ENCODE assay signal across 21 cellular contexts in the genomic region with DNA sequence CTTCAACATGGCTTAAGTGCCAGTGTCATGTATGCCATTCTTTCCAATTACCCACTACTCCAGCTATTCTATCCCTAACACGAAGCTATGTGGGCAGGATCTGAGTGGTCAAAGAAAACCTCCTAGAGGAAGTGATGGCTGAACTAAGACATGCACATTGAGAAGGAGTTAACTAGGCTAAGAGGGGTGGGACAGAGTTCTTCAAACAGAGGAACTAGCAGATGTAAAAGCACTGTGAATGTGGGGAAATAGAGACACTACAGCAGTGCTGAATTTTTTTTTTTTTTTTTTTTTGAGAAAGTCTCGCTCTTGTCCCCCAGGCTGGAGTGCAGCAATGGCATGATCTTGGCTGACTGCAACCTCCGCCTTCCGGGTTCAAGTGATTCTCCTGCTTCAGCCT. TPM values are rescaled to one million over a fixed set of nuclear protein-coding genes. Genes with fewer than 3 reads are reported as not detected.
"Had no signal": no experiment of that assay in that cellular context is flagged by ENCODE, and none has a peak within 500 bp of the region (broad histone marks: within the 10 kb centered on the region; RNA-seq: fewer than 3 reads in every experiment).

No MANE protein-coding gene starts in this region.

- H3K27ac ChIP-seq: esophagus muscularis mucosa had no signal

- H3K27me3 Mint-ChIP-seq: stimulated activated naive CD8-positive, alpha-beta T cell treated with anti-CD3 and anti-CD28 coated beads, Interleukin-15, amount 100 ng/mL, for 72 hours; type B pancreatic cell had no signal

- H3K27ac Mint-ChIP-seq: activated CD4-positive, alpha-beta T cell treated with anti-CD3 and anti-CD28 coated beads, Interleukin-2, amount 10 ng/mL, durations not matched to agents 24 days and 14 days; activated naive CD8-positive, alpha-beta T cell treated with anti-CD3 and anti-CD28 coated beads, Interleukin-2, amount 10 ng/mL, durations not matched to agents 7 days and 5 days; brain; stimulated activated naive CD8-positive, alpha-beta T cell treated with anti-CD3 and anti-CD28 coated beads, Interleukin-15, amount 100 ng/mL, for 72 hours; type B pancreatic cell had no signal

- H3K36me3 Mint-ChIP-seq: activated naive CD8-positive, alpha-beta T cell treated with anti-CD3 and anti-CD28 coated beads, Interleukin-2, amount 10 ng/mL, durations not matched to agents 7 days and 5 days; brain; type B pancreatic cell had no signal

- H3K9me3 Mint-ChIP-seq: activated CD4-positive, alpha-beta T cell treated with anti-CD3 and anti-CD28 coated beads, Interleukin-2, amount 10 ng/mL, durations not matched to agents 24 days and 14 days; activated naive CD8-positive, alpha-beta T cell treated with anti-CD3 and anti-CD28 coated beads, Interleukin-2, amount 10 ng/mL, durations not matched to agents 7 days and 5 days; brain; central memory CD8-positive, alpha-beta T cell; neural crest cell; stimulated activated naive CD8-positive, alpha-beta T cell treated with anti-CD3 and anti-CD28 coated beads, Interleukin-15, amount 100 ng/mL, for 72 hours; type B pancreatic cell had no signal

- H3K4me3 Mint-ChIP-seq: activated CD4-positive, alpha-beta T cell treated with anti-CD3 and anti-CD28 coated beads, Interleukin-2, amount 10 ng/mL, durations not matched to agents 24 days and 14 days; activated naive CD8-positive, alpha-beta T cell treated with anti-CD3 and anti-CD28 coated beads, Interleukin-2, amount 10 ng/mL, durations not matched to agents 7 days and 5 days; brain; central memory CD8-positive, alpha-beta T cell; neural crest cell; stimulated activated naive CD8-positive, alpha-beta T cell treated with anti-CD3 and anti-CD28 coated beads, Interleukin-15, amount 100 ng/mL, for 72 hours; type B pancreatic cell had no signal

- H3K4me1 Mint-ChIP-seq: brain; central memory CD8-positive, alpha-beta T cell; neural crest cell had no signal

- H3K4me1 ChIP-seq: esophagus muscularis mucosa had no signal

- H3K4me3 ChIP-seq: esophagus muscularis mucosa, lung had no signal

- ATAC-seq: sciatic nerve; stimulated activated naive CD8-positive, alpha-beta T cell treated with anti-CD3 and anti-CD28 coated beads, Interleukin-15, amount 100 ng/mL, for 72 hours had no signal

- DNase-seq: activated CD4-positive, alpha-beta T cell treated with anti-CD3 and anti-CD28 coated beads, Interleukin-2, amount 10 ng/mL, durations not matched to agents 24 days and 14 days; activated CD4-positive, CD25-positive, alpha-beta regulatory T cell; activated naive CD4-positive, alpha-beta T cell; activated naive CD8-positive, alpha-beta T cell treated with anti-CD3 and anti-CD28 coated beads, Interleukin-2, amount 10 ng/mL, durations not matched to agents 7 days and 5 days; activated T-cell treated with anti-CD3 and anti-CD28 coated beads for 4 hours; cortex of kidney; effector CD4-positive, alpha-beta T cell; islet precursor cell; midbrain; stimulated activated naive CD8-positive, alpha-beta T cell treated with anti-CD3 and anti-CD28 coated beads, Interleukin-15, amount 100 ng/mL, for 72 hours had no signal

- H3K36me3 ChIP-seq: esophagus muscularis mucosa had no signal

- H3K9me3 ChIP-seq: esophagus muscularis mucosa had no signal

RNA-seq across cellular contexts. Expression of a gene that starts 6.2 kb away (rescaled TPM):
- total RNA-seq: activated CD4-positive, alpha-beta T cell treated with anti-CD3 and anti-CD28 coated beads, Interleukin-2, amount 10 ng/mL, durations not matched to agents 24 days and 14 days; activated CD8-positive, alpha-beta memory T cell treated with anti-CD3 and anti-CD28 coated beads for 36 hours; neural crest cell; osteocyte; pulmonary artery endothelial cell; temporal lobe had no signal

RNA-seq across cellular contexts. Expression of a gene that starts 31.6 kb away (rescaled TPM):
- total RNA-seq: activated CD4-positive, alpha-beta T cell treated with anti-CD3 and anti-CD28 coated beads, Interleukin-2, amount 10 ng/mL, durations not matched to agents 24 days and 14 days; activated CD8-positive, alpha-beta memory T cell treated with anti-CD3 and anti-CD28 coated beads for 36 hours; activated naive CD8-positive, alpha-beta T cell treated with anti-CD3 and anti-CD28 coated beads, Interleukin-2, amount 10 ng/mL, durations not matched to agents 7 days and 5 days; esophagus muscularis mucosa; neural crest cell; osteocyte; pulmonary artery endothelial cell; sciatic nerve; temporal lobe had no signal
